ENCODE assay signal across 16 cellular contexts in the genomic region with DNA sequence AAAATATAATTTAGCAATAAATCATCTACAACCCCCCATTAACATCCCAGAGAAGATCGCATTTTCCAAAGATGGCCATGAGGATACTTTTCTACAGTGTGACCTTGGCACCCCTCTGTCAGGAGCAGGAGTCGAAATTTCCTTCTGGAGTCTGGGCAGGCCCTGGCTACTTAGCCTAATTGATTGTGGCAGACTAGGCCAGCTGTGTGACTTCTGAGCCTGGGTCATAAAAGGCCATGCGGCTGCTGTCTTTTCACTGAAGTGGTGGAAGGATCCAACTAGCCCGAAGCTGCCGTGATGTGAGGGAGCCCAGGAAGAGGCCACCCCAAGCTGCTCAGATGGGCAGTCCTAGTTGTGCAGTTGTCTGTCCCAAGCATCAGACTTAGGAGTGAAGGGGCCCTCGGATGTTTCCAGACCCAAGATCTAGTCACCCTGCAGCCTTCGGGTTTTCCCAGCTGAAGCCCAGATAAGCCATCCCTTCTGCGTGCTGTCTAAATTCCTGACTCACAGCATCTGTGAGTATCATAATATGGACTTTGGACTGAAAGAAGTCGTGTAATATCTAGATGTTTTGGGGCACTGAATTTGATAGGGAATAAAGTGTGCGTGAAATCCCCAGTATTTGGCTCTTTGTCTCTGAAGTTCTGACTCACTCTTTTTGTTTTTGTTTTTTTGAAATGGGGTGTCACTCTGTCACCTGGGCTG.
"Had no signal": no experiment of that assay in that cellular context is flagged by ENCODE, and none has a peak within 500 bp of the region (broad histone marks: within the 10 kb centered on the region; RNA-seq: fewer than 3 reads in every experiment).

No MANE protein-coding gene starts in this region.

- H3K9me3 Mint-ChIP-seq: activated T-helper 17 cell treated with anti-CD3 and anti-CD28 coated beads, Interleukin-2, amount 50 U/mL, for 72 hours; natural killer cell treated with Interleukin-12 subunit alpha and Interleukin-12 subunit beta and Interleukin-15 and Interleukin-18, amount 100 ng/mL, for 72 hours had no signal

- H3K27me3 Mint-ChIP-seq: activated T-helper 17 cell treated with anti-CD3 and anti-CD28 coated beads, Interleukin-2, amount 50 U/mL, for 72 hours; progenitor cell of endocrine pancreas; T-helper 17 cell had no signal

- H3K9me3 ChIP-seq: colonic mucosa, esophagus muscularis mucosa, right atrium auricular region, tibial nerve, vagina had no signal

- H3K27ac Mint-ChIP-seq: activated T-helper 17 cell treated with anti-CD3 and anti-CD28 coated beads, Interleukin-2, amount 50 U/mL, for 72 hours; progenitor cell of endocrine pancreas; T-helper 17 cell had no signal

- H3K4me3 Mint-ChIP-seq: activated T-helper 17 cell treated with anti-CD3 and anti-CD28 coated beads, Interleukin-2, amount 50 U/mL, for 72 hours; natural killer cell treated with Interleukin-12 subunit alpha and Interleukin-12 subunit beta and Interleukin-15 and Interleukin-18, amount 100 ng/mL, for 72 hours; T-helper 17 cell had no signal

- DNase-seq: activated naive CD4-positive, alpha-beta T cell treated with Interleukin-2 at 50 U/mL for 16 hours; amniotic stem cell; caudate nucleus; colonic mucosa; mesenchymal stem cell; stimulated activated CD4-positive, alpha-beta T cell treated with anti-CD3 and anti-CD28 coated beads, Interleukin-4, amount 100 ng/mL, for 24 hours; stimulated activated naive CD4-positive, alpha-beta T cell; T-helper 17 cell had no signal

- H3K4me1 ChIP-seq: colonic mucosa, esophagus muscularis mucosa, right atrium auricular region, tibial nerve, vagina had no signal

- H3K4me3 ChIP-seq: colonic mucosa, esophagus muscularis mucosa, right atrium auricular region, skin epidermis, tibial nerve, vagina had no signal

- H3K27me3 ChIP-seq: colonic mucosa, esophagus muscularis mucosa, right atrium auricular region, tibial nerve, vagina had no signal

- H3K36me3 ChIP-seq: colonic mucosa, esophagus muscularis mucosa, right atrium auricular region, tibial nerve, vagina had no signal
